In the genomic region with DNA sequence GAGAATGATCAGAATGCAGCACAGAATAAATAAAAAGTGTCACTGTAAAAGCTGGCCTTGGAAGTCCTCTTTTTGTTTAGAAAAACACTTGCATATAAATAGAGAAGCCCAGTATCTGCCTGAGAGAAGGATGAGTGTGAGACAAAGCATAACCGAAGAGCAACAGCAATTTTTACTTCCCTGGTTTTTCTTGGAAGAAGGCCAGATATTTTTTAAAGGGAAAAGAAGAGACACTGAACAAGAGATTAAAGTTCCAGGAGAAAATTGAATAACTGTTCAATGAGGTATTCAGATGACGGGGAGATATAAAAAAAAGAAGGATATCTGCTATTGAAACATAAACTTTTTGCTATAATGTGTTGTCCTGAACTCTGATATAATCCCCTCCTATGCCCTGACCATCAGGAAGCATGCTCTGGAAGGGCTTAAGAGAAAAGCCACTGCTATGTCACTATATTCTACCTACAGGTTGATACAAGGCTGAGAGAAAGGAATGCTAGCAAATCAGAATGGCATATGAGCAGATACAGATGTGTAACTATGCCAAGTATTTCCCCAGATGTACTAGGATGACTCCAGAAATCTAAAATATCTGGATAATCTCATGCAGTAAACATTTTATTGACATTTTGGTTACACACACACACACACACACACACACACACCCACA, we compare ENCODE assay signal across 1 cellular context.
TF ChIP-seq lines count a peak whose summit lies in the region.

No MANE protein-coding gene starts in this region.

TF ChIP-seq in GM23338, 12 proteins besides CTCF, POLR2A, EP300 and RAD21 (continued from another document):
- TF ChIP-seq NANOG (IDR thresholded peaks at IDR 0.05; ENCODE audit: borderline replicate concordance) (no peak), CREB1 (CRISPR knock-in tag; IDR thresholded peaks at IDR 0.05; ENCODE audit: low read depth) (no peak)
